17 cellular contexts compared by ENCODE assay signal in the genomic region with DNA sequence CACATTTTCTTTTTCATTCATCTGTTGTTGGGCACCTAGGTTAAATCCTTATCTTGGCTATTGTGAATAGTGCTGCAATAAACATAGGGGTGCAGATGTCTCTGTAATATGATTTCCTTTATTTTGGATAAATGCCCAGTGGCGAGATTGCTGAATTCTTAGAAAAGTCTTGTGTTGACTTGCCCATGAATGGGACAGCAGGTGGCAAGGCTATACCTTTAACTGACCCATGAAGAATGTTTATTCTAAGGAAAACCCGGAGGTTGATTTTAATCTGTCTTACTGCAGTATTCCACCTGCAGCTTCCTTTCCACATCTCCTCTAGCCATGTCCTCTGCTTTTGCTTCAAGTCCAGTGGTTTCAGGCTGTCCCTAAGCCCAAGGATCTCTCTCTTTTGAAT.
"Had no signal": no experiment of that assay in that cellular context is flagged by ENCODE, and none has a peak within 500 bp of the region (broad histone marks: within the 10 kb centered on the region; RNA-seq: fewer than 3 reads in every experiment).

No MANE protein-coding gene starts in this region.

- ATAC-seq: activated CD4-positive, alpha-beta T cell treated with anti-CD3 and anti-CD28 coated beads for 36 hours; activated CD8-positive, alpha-beta memory T cell treated with anti-CD3 and anti-CD28 coated beads, Interleukin-2, amount 10 ng/mL, durations not matched to agents 7 days and 5 days; naive thymus-derived CD4-positive, alpha-beta T cell; stimulated activated effector memory CD8-positive, alpha-beta T cell treated with anti-CD3 and anti-CD28 coated beads, Interleukin-12 subunit alpha, Interleukin-12 subunit beta, amount 100 ng/mL, for 72 hours; upper lobe of right lung had no signal

- H3K9me3 ChIP-seq: thoracic aorta, upper lobe of right lung had no signal

- H3K36me3 ChIP-seq: thoracic aorta, upper lobe of right lung had no signal

- DNase-seq: activated CD4-positive, alpha-beta memory T cell treated with anti-CD3 and anti-CD28 coated beads for 36 hours; activated CD4-positive, alpha-beta T cell treated with anti-CD3 and anti-CD28 coated beads for 36 hours; activated CD8-positive, alpha-beta memory T cell treated with anti-CD3 and anti-CD28 coated beads, Interleukin-2, amount 10 ng/mL, durations not matched to agents 7 days and 5 days; activated effector memory CD4-positive, alpha-beta T cell treated with anti-CD3 and anti-CD28 coated beads, Interleukin-2, amount 50 U/mL, for 16 hours; activated T-cell treated with anti-CD3 and anti-CD28 coated beads, Interleukin-2, amount 50 U/mL, for 24 hours; amniotic stem cell; dorsolateral prefrontal cortex; endodermal cell; erythroblast; naive thymus-derived CD4-positive, alpha-beta T cell; posterior cingulate gyrus; retina; stimulated activated CD4-positive, alpha-beta T cell treated with anti-CD3 and anti-CD28 coated beads, Interleukin-12 subunit alpha, Interleukin-12 subunit beta, amount 100 ng/mL, for 4 hours; upper lobe of right lung had no signal

- H3K4me1 ChIP-seq: upper lobe of right lung had no signal

- H3K4me3 ChIP-seq: dorsolateral prefrontal cortex, lung, thoracic aorta, upper lobe of right lung had no signal
